In the genomic region with DNA sequence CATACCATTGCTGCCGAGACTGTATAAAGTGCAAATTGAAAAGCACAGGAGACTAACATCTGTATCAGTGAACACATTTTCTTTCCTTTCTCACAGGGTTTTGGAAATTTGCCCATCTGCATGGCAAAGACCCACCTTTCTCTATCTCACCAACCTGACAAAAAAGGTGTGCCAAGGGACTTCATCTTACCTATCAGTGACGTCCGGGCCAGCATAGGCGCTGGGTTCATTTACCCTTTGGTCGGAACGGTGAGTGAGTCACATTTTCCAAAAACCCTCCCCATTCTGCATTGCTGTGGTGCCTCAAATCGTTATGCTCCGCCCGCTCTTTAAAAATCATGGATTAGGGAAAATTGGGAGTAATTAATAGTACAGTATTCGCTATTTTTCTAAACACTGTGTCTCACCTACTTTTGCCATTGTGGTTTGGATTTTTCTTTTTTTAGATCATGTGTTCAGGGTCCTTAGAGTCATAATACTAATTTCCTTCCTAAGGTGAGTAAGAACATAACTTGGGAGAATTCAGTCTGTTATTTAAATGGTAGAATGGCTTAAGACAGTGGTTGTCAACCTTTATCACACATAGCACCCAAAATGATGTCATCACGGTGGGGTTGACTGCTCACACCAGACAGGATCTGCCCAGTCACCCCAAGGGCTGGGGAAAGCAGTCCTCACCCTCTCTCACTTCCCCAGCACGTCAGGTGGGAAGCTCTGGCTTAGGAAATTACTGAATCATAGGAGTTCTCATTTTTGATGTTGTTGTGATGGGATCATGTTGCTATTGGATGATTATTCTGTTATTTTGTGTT, we compare ENCODE assay signal across 10 cellular contexts.
DNase-seq lines count a peak whose midpoint lies in the region; ATAC-seq, FAIRE-seq and TF ChIP-seq lines count a peak whose summit lies in the region.
"Had no signal": no experiment of that assay in that cellular context is flagged by ENCODE, and none has a peak within 500 bp of the region (broad histone marks: within the 10 kb centered on the region; RNA-seq: fewer than 3 reads in every experiment).

No MANE protein-coding gene starts in this region.

- POLR2A ChIA-PET in A549 (lab: Yijun Ruan, JAX) = interaction anchor here (0.6 kb wide), 1 partner anchor 116 kb away, joined by 4 read pairs; no protein-coding TSS in a partner anchor

- peaks cover 53% of the 10 kb centered on the region for H3K36me3 ChIP-seq in HUES48 (ENCODE audit: control insufficient read depth, insufficient read depth, low read length)
- no peaks in the 10 kb centered on the region for H3K36me3 ChIP-seq in breast epithelium
- H3K36me3 ChIP-seq in mucosa of stomach (ENCODE audit: control insufficient read depth, insufficient read depth, low read length) = no peaks in the 10 kb centered on the region

- no peak overlapping the region for H3K4me3 ChIP-seq in A549
- no peak overlapping the region for H3K4me3 ChIP-seq in HUES48 (ENCODE audit: low read depth, low read length)
- H3K4me3 ChIP-seq in breast epithelium = no peak overlapping the region
- H3K4me3 ChIP-seq in mucosa of stomach (ENCODE audit: low read length) = no peak overlapping the region

- TF ChIP-seq EP300 in A549 (IDR thresholded peaks at IDR 0.05) = no peak

- DNase-seq in A549 (ENCODE audit: low read depth in 1 of 2, low spot score in 1 of 2) = no peak
- DNase-seq in breast epithelium (ENCODE audit: low spot score in 2 of 2) = no peak
- DNase-seq in SW 1271 (lab: John Stamatoyannopoulos, UW) = no peak
- DNase-seq in activated naive CD4-positive, alpha-beta T cell treated with anti-CD3 and anti-CD28 coated beads, Interleukin-2, amount 10 ng/mL, durations not matched to agents 7 days and 5 days = no peak
- DNase-seq: Karpas-422 had no signal

- H3K36me3 Mint-ChIP-seq in activated naive CD4-positive, alpha-beta T cell treated with anti-CD3 and anti-CD28 coated beads, Interleukin-2, amount 10 ng/mL, durations not matched to agents 7 days and 5 days = peaks cover 35% of the 10 kb centered on the region

- no peaks in the 10 kb centered on the region for H3K27me3 Mint-ChIP-seq in activated naive CD4-positive, alpha-beta T cell treated with anti-CD3 and anti-CD28 coated beads, Interleukin-2, amount 10 ng/mL, durations not matched to agents 7 days and 5 days

- H3K9me3 ChIP-seq in A549 = peaks cover 9% of the 10 kb centered on the region
- H3K9me3 ChIP-seq in HUES48 (ENCODE audit: control insufficient read depth, insufficient read depth, low read length) = no peaks in the 10 kb centered on the region
- H3K9me3 ChIP-seq in breast epithelium = no peaks in the 10 kb centered on the region
- H3K9me3 ChIP-seq in mucosa of stomach (ENCODE audit: control insufficient read depth, low read length) = no peaks in the 10 kb centered on the region

- no peak overlapping the region for H3K4me3 Mint-ChIP-seq in activated naive CD4-positive, alpha-beta T cell treated with anti-CD3 and anti-CD28 coated beads, Interleukin-2, amount 10 ng/mL, durations not matched to agents 7 days and 5 days

- no peak for TF ChIP-seq RAD21 in A549 (conservative IDR thresholded peaks at IDR 0.05 in 1 of 2, IDR thresholded peaks at IDR 0.05 in 1 of 2)

- intact Hi-C loops in breast epithelium (cut with DNase I; ENCODE audit: low total_unique reads) = no loop called here

- H3K9ac ChIP-seq in HUES48 (ENCODE audit: low read depth, low read length) (no peak overlapping the region), mucosa of stomach (ENCODE audit: low read length) (peak overlapping the region; percentile 42)

- peak overlapping the region; percentile 40 for H3K4me2 ChIP-seq in A549

- no peak for ATAC-seq in A549
- ATAC-seq in GM21526 (IDR thresholded peaks at IDR 0.05; ENCODE audit: low FRiP score, unreplicated experiment) = no peak
- no peak for ATAC-seq in GM21423 (IDR thresholded peaks at IDR 0.05; ENCODE audit: unreplicated experiment)
- ATAC-seq: esophagus mucosa had no signal

- WGBS in A549 (ENCODE audit: missing lambda C conversion rate) = 87% methylated on average over 12 of the region's 12 CpGs

- CTCF ChIA-PET in A549 (lab: Yijun Ruan, JAX) = interaction anchor here (1.0 to 3.9 kb wide), 2 partner anchors 243 to 287 kb away, joined by 4 to 13 read pairs; no protein-coding TSS in a partner anchor
- CTCF ChIA-PET in activated naive CD4-positive, alpha-beta T cell treated with anti-CD3 and anti-CD28 coated beads, Interleukin-2, amount 10 ng/mL, durations not matched to agents 7 days and 5 days (lab: Charles Lee) = interaction anchor here (1.8 kb wide), 1 partner anchor 288 kb away, joined by 5 read pairs; no protein-coding TSS in a partner anchor

- H3K27ac Mint-ChIP-seq in activated naive CD4-positive, alpha-beta T cell treated with anti-CD3 and anti-CD28 coated beads, Interleukin-2, amount 10 ng/mL, durations not matched to agents 7 days and 5 days = no peak overlapping the region

- H3K4me1 ChIP-seq in A549 = peaks cover 55% of the 10 kb centered on the region
- no peaks in the 10 kb centered on the region for H3K4me1 ChIP-seq in HUES48 (ENCODE audit: control insufficient read depth, insufficient read depth, low read length)
- no peaks in the 10 kb centered on the region for H3K4me1 ChIP-seq in breast epithelium
- peaks cover 20% of the 10 kb centered on the region for H3K4me1 ChIP-seq in mucosa of stomach (ENCODE audit: control insufficient read depth, insufficient read depth, low read length)

- no peak for FAIRE-seq in A549 (lab: Jason Lieb, UNC)

- peaks cover 7% of the 10 kb centered on the region for H3K4me1 Mint-ChIP-seq in activated naive CD4-positive, alpha-beta T cell treated with anti-CD3 and anti-CD28 coated beads, Interleukin-2, amount 10 ng/mL, durations not matched to agents 7 days and 5 days

- TF ChIP-seq POLR2A in A549 (IDR thresholded peaks at IDR 0.05; ENCODE audit: low read length) = no peak
- TF ChIP-seq POLR2A in breast epithelium (IDR thresholded peaks at IDR 0.05) = no peak

- H3K27ac ChIP-seq in A549 = peak overlapping the region; percentile 97 to 99
- H3K27ac ChIP-seq in HUES48 (ENCODE audit: low read depth, low read length) = peak overlapping the region; percentile 55
- peak overlapping the region; percentile 29 to 45 for H3K27ac ChIP-seq in breast epithelium

- TF ChIP-seq CTCF in A549 (IDR thresholded peaks at IDR 0.05) = no peak
- no peak for TF ChIP-seq CTCF in breast epithelium (IDR thresholded peaks at IDR 0.05)

- no peaks in the 10 kb centered on the region for H3K9me3 Mint-ChIP-seq in activated naive CD4-positive, alpha-beta T cell treated with anti-CD3 and anti-CD28 coated beads, Interleukin-2, amount 10 ng/mL, durations not matched to agents 7 days and 5 days

- H3K27me3 ChIP-seq in HUES48 (ENCODE audit: control insufficient read depth, insufficient read depth, low read length) = no peaks in the 10 kb centered on the region
- no peaks in the 10 kb centered on the region for H3K27me3 ChIP-seq in breast epithelium
- no peaks in the 10 kb centered on the region for H3K27me3 ChIP-seq in mucosa of stomach (ENCODE audit: control insufficient read depth, insufficient read depth, low read length)

TF ChIP-seq in A549, 52 proteins besides CTCF, POLR2A, EP300 and RAD21:
- TF ChIP-seq E2F6 (IDR thresholded peaks at IDR 0.05; ENCODE audit: borderline replicate concordance, low read depth) = no peak
- no peak for TF ChIP-seq SMC3 (IDR thresholded peaks at IDR 0.05)
- TF ChIP-seq, protein P1, sequence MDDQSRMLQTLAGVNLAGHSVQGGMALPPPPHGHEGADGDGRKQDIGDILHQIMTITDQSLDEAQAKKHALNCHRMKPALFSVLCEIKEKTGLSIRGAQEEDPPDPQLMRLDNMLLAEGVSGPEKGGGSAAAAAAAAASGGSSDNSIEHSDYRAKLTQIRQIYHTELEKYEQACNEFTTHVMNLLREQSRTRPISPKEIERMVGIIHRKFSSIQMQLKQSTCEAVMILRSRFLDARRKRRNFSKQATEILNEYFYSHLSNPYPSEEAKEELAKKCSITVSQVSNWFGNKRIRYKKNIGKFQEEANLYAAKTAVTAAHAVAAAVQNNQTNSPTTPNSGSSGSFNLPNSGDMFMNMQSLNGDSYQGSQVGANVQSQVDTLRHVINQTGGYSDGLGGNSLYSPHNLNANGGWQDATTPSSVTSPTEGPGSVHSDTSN (IDR thresholded peaks at IDR 0.05) = no peak
- no peak for TF ChIP-seq ZFP36 (IDR thresholded peaks at IDR 0.05; ENCODE audit: borderline replicate concordance, partially characterized antibody)
- TF ChIP-seq RFX5 (IDR thresholded peaks at IDR 0.05) = no peak
- TF ChIP-seq ZNF302 (CRISPR knock-in tag; IDR thresholded peaks at IDR 0.05) = no peak
- no peak for TF ChIP-seq MAZ (IDR thresholded peaks at IDR 0.05; ENCODE audit: borderline replicate concordance, low read depth, low read length)
- no peak for TF ChIP-seq ELK1 (IDR thresholded peaks at IDR 0.05; ENCODE audit: low read depth, low read length)
TF ChIP-seq in A549: peak in this region for 0.

Comparison
In these comparisons a context has a peak if more than half of its experiments do, and no peak if none do; other contexts are left out.
1. H3K27ac ChIP-seq: peak in every context shown above with its lines; median percentile 98 in A549; 55 in HUES48; 37 in breast epithelium.